ENCODE assay signal across 16 cellular contexts in the genomic region with DNA sequence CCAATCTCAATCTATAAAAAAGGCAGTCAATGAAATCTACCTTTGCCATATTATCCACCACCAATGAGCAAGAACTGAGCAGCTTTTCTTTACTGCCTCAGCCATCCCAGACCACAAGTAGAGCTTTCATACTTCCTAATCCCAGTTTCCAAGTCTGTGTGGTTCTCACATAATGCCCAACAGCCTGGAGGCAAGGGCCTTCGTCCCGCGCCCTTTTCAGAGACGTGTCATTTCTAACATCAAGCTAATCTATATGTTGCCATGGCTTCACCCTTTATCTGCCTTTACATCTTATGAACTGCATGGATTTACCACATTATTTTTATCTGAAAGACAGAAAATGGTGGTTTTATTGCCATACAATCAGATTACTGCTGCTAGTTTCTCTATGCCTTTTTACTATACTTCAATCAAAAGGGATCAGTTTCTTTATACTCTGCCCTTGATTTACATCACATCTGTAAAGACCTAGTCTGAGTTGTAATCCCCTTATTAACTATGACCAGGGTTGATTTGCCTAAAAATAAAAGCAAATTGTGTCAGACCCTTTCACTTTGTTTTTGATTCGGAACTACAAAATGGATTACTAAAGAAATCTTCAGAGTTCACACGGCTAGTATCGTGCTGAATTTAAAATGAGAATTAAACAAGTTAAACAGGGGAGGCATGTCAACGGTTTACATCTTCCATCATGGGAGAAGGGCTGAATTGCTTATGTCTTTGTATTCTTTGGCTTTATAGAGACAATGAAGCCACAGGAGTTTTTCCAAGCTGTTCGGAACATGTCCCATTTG. TPM values are rescaled to one million over a fixed set of nuclear protein-coding genes. Genes with fewer than 3 reads are reported as not detected.
DNase-seq lines count a peak whose midpoint lies in the region; ATAC-seq, FAIRE-seq and TF ChIP-seq lines count a peak whose summit lies in the region.
"Had no signal": no experiment of that assay in that cellular context is flagged by ENCODE, and none has a peak within 500 bp of the region (broad histone marks: within the 10 kb centered on the region; RNA-seq: fewer than 3 reads in every experiment).

No MANE protein-coding gene starts in this region.

- H3K4me1 Mint-ChIP-seq in endothelial cell (ENCODE audit: unreplicated experiment) (peaks cover 57% of the 10 kb centered on the region), nephron (peaks cover 50% of the 10 kb centered on the region)

- H3K9me3 Mint-ChIP-seq in endothelial cell (ENCODE audit: unreplicated experiment) (no peaks in the 10 kb centered on the region), nephron (no peaks in the 10 kb centered on the region)
- H3K9me3 Mint-ChIP-seq: memory B cell had no signal

- peak overlapping the region; percentile 83 for H3K27ac ChIP-seq in PC-9
- H3K27ac ChIP-seq: GM23248 had no signal

- ATAC-seq in GM18511 (IDR thresholded peaks at IDR 0.05; ENCODE audit: unreplicated experiment): no peak
- ATAC-seq: Right ventricle myocardium inferior had no signal

- DNase-seq in AG04449 (ENCODE audit: low read depth, low spot score): no peak
- no peak for DNase-seq in PC-9
- no peak for DNase-seq in endothelial cell (ENCODE audit: low spot score)
- DNase-seq in GM19239 (ENCODE audit: insufficient read length, low spot score): no peak
- DNase-seq in HuH-7 (ENCODE audit: low spot score): no peak
- DNase-seq in activated CD4-positive, alpha-beta T cell treated with anti-CD3 and anti-CD28 coated beads, Interleukin-2, amount 50 U/mL, for 1 hour: no peak
- DNase-seq: effector CD8-positive, alpha-beta T cell; GM23248; NCI-H1105; right cardiac atrium; substantia nigra had no signal

- peaks cover 15% of the 10 kb centered on the region; the same call in 1 of the 2 replicates for H3F3A ChIP-seq in PC-9 (ENCODE audit: insufficient read depth, low read depth)

- no peak for TF ChIP-seq CTCF in AG04449 (IDR thresholded peaks at IDR 0.05; ENCODE audit: insufficient read depth, low read length, missing control alignments)
- no peak for TF ChIP-seq CTCF in PC-9 (conservative IDR thresholded peaks at IDR 0.05)
- no peak for TF ChIP-seq CTCF in endothelial cell (IDR thresholded peaks at IDR 0.05; ENCODE audit: unreplicated experiment)
- no peak for TF ChIP-seq CTCF in nephron (IDR thresholded peaks at IDR 0.05; ENCODE audit: unreplicated experiment in 3 of 3)

- FAIRE-seq in GM19239 (lab: Jason Lieb, UNC): no peak
- FAIRE-seq: A204.1 had no signal

- no peak overlapping the region for H2AFZ ChIP-seq in PC-9
- H2AFZ ChIP-seq: GM23248 had no signal

- H3K36me3 ChIP-seq in PC-9 (ENCODE audit: low read depth): peaks cover 21% of the 10 kb centered on the region; the same call in 1 of the 2 replicates

- H3K79me2 ChIP-seq in PC-9 (ENCODE audit: low read depth): peaks cover 98% of the 10 kb centered on the region

- peaks cover 3% of the 10 kb centered on the region; the same call in 1 of the 2 replicates for H4K20me1 ChIP-seq in PC-9 (ENCODE audit: insufficient read depth)

- POLR2A ChIA-PET in AG04449 (lab: Yijun Ruan, JAX): interaction anchor here (0.6 kb wide), 1 partner anchor 1789 kb away, joined by 3 read pairs; no protein-coding TSS in a partner anchor
- POLR2A ChIA-PET in PC-9 (lab: Charles Lee; ENCODE audit: unreplicated experiment): interaction anchor here (1.0 kb wide), 1 partner anchor 349 kb away, joined by 4 read pairs; no protein-coding TSS in a partner anchor

- H3K4me3 ChIP-seq in AG04449 (ENCODE audit: low read depth, low read length) (peak overlapping the region; percentile 2), PC-9 (peak overlapping the region; percentile 72)
- H3K4me3 ChIP-seq: GM23248 had no signal

- no peaks in the 10 kb centered on the region for H3K9me3 ChIP-seq in PC-9 (ENCODE audit: insufficient read depth, low read depth)

- H3K27me3 ChIP-seq in PC-9 (ENCODE audit: insufficient read depth, low read depth): no peaks in the 10 kb centered on the region

- peak overlapping the region; percentile 96 for H3K4me2 ChIP-seq in PC-9

- H3K27ac Mint-ChIP-seq in endothelial cell (ENCODE audit: unreplicated experiment) (peak overlapping the region; percentile 46), nephron (peak overlapping the region; percentile 90 to 96 (median 91))
- H3K27ac Mint-ChIP-seq: memory B cell had no signal

- H3K9me2 ChIP-seq in PC-9 (ENCODE audit: insufficient read depth): no peaks in the 10 kb centered on the region

- no TSS peak for BruUV-seq in PC-9 (replicated peaks; lab: Mats Ljungman, UMichigan)

- intact Hi-C loops in PC-9 (cut with micrococcal nuclease; ENCODE audit: unreplicated experiment): loop anchor here (1.0 to 10.0 kb wide), 11 partner anchors 57 to 1757 kb away; no protein-coding TSS in a partner anchor

- CTCF ChIA-PET in AG04449 (lab: Yijun Ruan, JAX) (interaction anchor here (0.8 to 1.6 kb wide), 3 partner anchors 9 to 1119 kb away, joined by 3 to 4 read pairs (median 4); no protein-coding TSS in a partner anchor), PC-9 (lab: Charles Lee) (no interaction called here)

- H3K27me3 Mint-ChIP-seq in endothelial cell (ENCODE audit: unreplicated experiment) (peaks cover 18% of the 10 kb centered on the region), nephron (ENCODE audit: low read depth) (peaks cover 26% of the 10 kb centered on the region)

- H3K36me3 Mint-ChIP-seq in endothelial cell (ENCODE audit: low read depth, unreplicated experiment): peaks cover 75% of the 10 kb centered on the region
- peaks cover 3% of the 10 kb centered on the region for H3K36me3 Mint-ChIP-seq in nephron (ENCODE audit: low read depth)
- H3K36me3 Mint-ChIP-seq: memory B cell had no signal

- peak overlapping the region; percentile 100 for H3K4me3 Mint-ChIP-seq in endothelial cell (ENCODE audit: unreplicated experiment)
- peak overlapping the region; percentile 61 to 96 (median 95) for H3K4me3 Mint-ChIP-seq in nephron
- H3K4me3 Mint-ChIP-seq: memory B cell had no signal

- peaks cover 60% of the 10 kb centered on the region for H3K4me1 ChIP-seq in PC-9 (replicated peaks; ENCODE audit: insufficient read depth)

RNA-seq across cellular contexts. Expression of gene EFNB2, which starts 5.8 kb away (rescaled TPM):
- total RNA-seq in PC-9 (2021) (13.4 and 17.5 TPM in 2 replicates), endothelial cell (ENCODE audit: unreplicated experiment) (353 TPM)

RNA-seq across cellular contexts. Expression of gene ARGLU1, which starts 38.3 kb away (rescaled TPM):
- 89.2 and 90.8 TPM in 2 replicates for total RNA-seq in PC-9 (2021)
- 242 TPM for total RNA-seq in endothelial cell (ENCODE audit: unreplicated experiment)

Comparison
In these comparisons a context has a peak if more than half of its experiments do, and no peak if none do; other contexts are left out.
1. RNA of gene EFNB2, which starts 5.8 kb away (total RNA-seq): 353 TPM in endothelial cell (single experiment); 13.4 to 17.5 TPM in PC-9; every median in the first group is over 10 times any median in the second.